Comparison of ENCODE assay signal across 29 cellular contexts in the genomic region with DNA sequence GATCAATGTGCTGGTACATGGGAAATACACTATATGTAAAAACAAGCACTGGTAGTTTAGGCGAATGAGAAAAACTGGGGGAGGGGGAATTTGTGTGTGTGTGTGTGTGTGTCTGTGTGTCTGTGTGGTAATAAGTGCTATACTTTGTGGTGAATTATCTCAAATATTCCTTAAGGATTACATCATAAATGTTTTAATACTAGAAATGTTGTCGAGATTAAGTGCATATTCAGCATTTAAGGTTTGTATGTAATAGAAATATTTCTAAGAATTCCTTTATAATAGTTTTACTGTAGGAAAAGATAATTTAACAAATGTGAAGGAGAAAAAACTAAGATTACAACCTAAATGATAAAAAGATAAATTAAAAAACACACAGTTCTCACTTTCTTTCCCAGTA.
"Had no signal": no experiment of that assay in that cellular context is flagged by ENCODE, and none has a peak within 500 bp of the region (broad histone marks: within the 10 kb centered on the region; RNA-seq: fewer than 3 reads in every experiment).

No MANE protein-coding gene starts in this region.

- H2AFZ ChIP-seq: hepatocyte had no signal

- DNase-seq: colonic mucosa; effector CD8-positive, alpha-beta T cell; endodermal cell; foreskin fibroblast; gastrocnemius medialis; heart left ventricle; left cardiac atrium; left lung; mesenchymal stem cell; midbrain; naive thymus-derived CD4-positive, alpha-beta T cell; occipital lobe; ovary; stimulated activated CD4-positive, alpha-beta T cell treated with anti-CD3 and anti-CD28 coated beads, Interleukin-12 subunit alpha, Interleukin-12 subunit beta, amount 100 ng/mL, for 4 hours; stimulated activated CD4-positive, alpha-beta T cell treated with anti-CD3 and anti-CD28 coated beads, Interleukin-1b, Interleukin-23, amount 100 ng/mL, for 48 hours; stimulated activated CD4-positive, alpha-beta T cell treated with anti-CD3 and anti-CD28 coated beads, Interleukin-4, amount 100 ng/mL, for 24 hours; stimulated activated naive CD8-positive, alpha-beta T cell treated with anti-CD3 and anti-CD28 coated beads, Interleukin-15, Interleukin-2, amounts not matched to agents 100 U/mL and 50 U/mL, for 24 hours; substantia nigra; testis; tibial artery had no signal

- H3K27ac Mint-ChIP-seq: dendritic cell treated with granulocyte-macrophage colony-stimulating factor and Interleukin-4, amounts not matched to agents 40 ng/mL and 50 ng/mL, for 4 days; endodermal cell; naive thymus-derived CD4-positive, alpha-beta T cell; nephron; stimulated activated memory B cell treated with anti-CD40 and anti-IgM and Interleukin-4, amounts not matched to agents 10 μg/mL and 1 μg/mL and 100 μg/mL, for 72 hours; type B pancreatic cell had no signal

- H3K36me3 Mint-ChIP-seq: type B pancreatic cell had no signal

- H3K4me1 ChIP-seq: colonic mucosa, gastrocnemius medialis, heart left ventricle, left lung, testis, tibial artery had no signal

- H3K9me3 ChIP-seq: colonic mucosa, gastrocnemius medialis, heart left ventricle, left lung, ovary, testis, tibial artery had no signal

- H3K27me3 ChIP-seq: colonic mucosa, gastrocnemius medialis, heart left ventricle, hepatocyte, left lung, ovary, testis, tibial artery had no signal

- H3K4me1 Mint-ChIP-seq: stimulated activated memory B cell treated with anti-CD40 and anti-IgM and Interleukin-4, amounts not matched to agents 10 μg/mL and 1 μg/mL and 100 μg/mL, for 72 hours had no signal

- H3K27ac ChIP-seq: colonic mucosa, epithelial cell of prostate, gastrocnemius medialis, heart left ventricle, hepatocyte, left lung, ovary, testis, tibial artery had no signal

- H3K4me3 Mint-ChIP-seq: dendritic cell treated with granulocyte-macrophage colony-stimulating factor and Interleukin-4, amounts not matched to agents 40 ng/mL and 50 ng/mL, for 4 days; endodermal cell; naive thymus-derived CD4-positive, alpha-beta T cell; nephron; stimulated activated memory B cell treated with anti-CD40 and anti-IgM and Interleukin-4, amounts not matched to agents 10 μg/mL and 1 μg/mL and 100 μg/mL, for 72 hours; type B pancreatic cell had no signal

- H3K27me3 Mint-ChIP-seq: dendritic cell treated with granulocyte-macrophage colony-stimulating factor and Interleukin-4, amounts not matched to agents 40 ng/mL and 50 ng/mL, for 4 days; naive thymus-derived CD4-positive, alpha-beta T cell; stimulated activated memory B cell treated with anti-CD40 and anti-IgM and Interleukin-4, amounts not matched to agents 10 μg/mL and 1 μg/mL and 100 μg/mL, for 72 hours; type B pancreatic cell had no signal

- ATAC-seq: esophagus mucosa; gastrocnemius medialis; heart left ventricle; left cardiac atrium; left lung; naive thymus-derived CD4-positive, alpha-beta T cell; sciatic nerve; stimulated activated memory B cell treated with anti-CD40 and anti-IgM and Interleukin-4, amounts not matched to agents 10 μg/mL and 1 μg/mL and 100 μg/mL, for 72 hours; stimulated activated naive CD8-positive, alpha-beta T cell treated with anti-CD3 and anti-CD28 coated beads, Interleukin-15, Interleukin-2, amounts not matched to agents 100 U/mL and 50 U/mL, for 24 hours had no signal

- H3K36me3 ChIP-seq: colonic mucosa, gastrocnemius medialis, heart left ventricle, left lung, ovary, tibial artery had no signal

- H3K9me3 Mint-ChIP-seq: endodermal cell; naive thymus-derived CD4-positive, alpha-beta T cell; nephron; stimulated activated memory B cell treated with anti-CD40 and anti-IgM and Interleukin-4, amounts not matched to agents 10 μg/mL and 1 μg/mL and 100 μg/mL, for 72 hours; type B pancreatic cell had no signal

- H3K4me2 ChIP-seq: hepatocyte, smooth muscle cell had no signal

- H3K4me3 ChIP-seq: colonic mucosa, gastrocnemius medialis, heart left ventricle, hepatocyte, left lung, ovary, smooth muscle cell, testis, tibial artery had no signal
